In genomic region chr10:69479241-69479730, GRCh38 we compare ENCODE assay signal across 8 cellular contexts. TPM values are rescaled to one million over a fixed set of nuclear protein-coding genes. Genes with fewer than 3 reads are reported as not detected.
DNase-seq lines count a peak whose midpoint lies in the region; ATAC-seq, FAIRE-seq and TF ChIP-seq lines count a peak whose summit lies in the region.

No MANE protein-coding gene starts in this region.

- TF ChIP-seq CTCF in endothelial cell of umbilical vein (IDR thresholded peaks at IDR 0.05; ENCODE audit: extremely low read depth in 1 of 2, insufficient read depth in 1 of 2, low read depth in 1 of 2, low read length in 2 of 2): no peak

- peak; percentile 31 for FAIRE-seq in endothelial cell of umbilical vein (lab: Jason Lieb, UNC)

- H3K4ac ChIP-seq in neuronal stem cell (ENCODE audit: low read length): no peak overlapping the region

- H2AK5ac ChIP-seq in neuronal stem cell (ENCODE audit: low read depth, low read length): no peak overlapping the region

- intact Hi-C loops in endothelial cell of umbilical vein (cut with micrococcal nuclease): loop anchor here (1.0 kb wide), 3 partner anchors 11 to 28 kb away; no protein-coding TSS in a partner anchor

- no peak overlapping the region for H2AFZ ChIP-seq in endothelial cell of umbilical vein (ENCODE audit: low read depth, low read length)
- no peak overlapping the region for H2AFZ ChIP-seq in neuronal stem cell (ENCODE audit: low read length)

- H3K79me2 ChIP-seq in endothelial cell of umbilical vein (ENCODE audit: control insufficient read depth, insufficient read depth, low read length): no peaks in the 10 kb centered on the region

- H3K9ac ChIP-seq in endothelial cell of umbilical vein (replicated peaks; ENCODE audit: extremely low read depth, insufficient read depth, low read length) (no peak overlapping the region), neuronal stem cell (ENCODE audit: low read depth, low read length, poor library complexity) (peak overlapping the region; percentile 67)

- dilution Hi-C loops in endothelial cell of umbilical vein (cut with MboI; ENCODE audit: extremely low pct_ligation_motif_present, low sequenced_read_pairs): no loop called here

- no peak for TF ChIP-seq POLR2A in endothelial cell of umbilical vein (IDR thresholded peaks at IDR 0.05; ENCODE audit: low read depth, low read length)

- H2BK15ac ChIP-seq in neuronal stem cell (ENCODE audit: low read length): no peak overlapping the region

- H3K9me3 ChIP-seq in endothelial cell of umbilical vein (replicated peaks; ENCODE audit: control insufficient read depth, insufficient read depth, low read length) (no peaks in the 10 kb centered on the region), neuronal stem cell (replicated peaks in 1 of 2; ENCODE audit: control insufficient read depth in 2 of 2, insufficient read depth in 1 of 2, low read depth in 1 of 2, low read length in 2 of 2) (no peaks in the 10 kb centered on the region)

- peak overlapping the region; percentile 47 for H3K27ac ChIP-seq in endothelial cell of umbilical vein (ENCODE audit: insufficient read depth, low read depth, low read length)
- no peak overlapping the region for H3K27ac ChIP-seq in neuronal stem cell (replicated peaks; ENCODE audit: low read length)

- no TSS peak for BruUV-seq in endothelial cell of umbilical vein (replicated peaks; lab: Mats Ljungman, UMichigan)

- no peak overlapping the region for H3K23ac ChIP-seq in neuronal stem cell (ENCODE audit: low read depth, low read length, poor library complexity)

- H3K27me3 ChIP-seq in endothelial cell of umbilical vein (ENCODE audit: control insufficient read depth in 2 of 2, insufficient read depth in 2 of 2, low read length in 2 of 2): no peaks in the 10 kb centered on the region
- peaks cover 0 to 17% (median 0%) of the 10 kb centered on the region in 3 experiments for H3K27me3 ChIP-seq in neuronal stem cell (ENCODE audit: control insufficient read depth in 3 of 3, insufficient read depth in 3 of 3, low read depth in 1 of 3, low read length in 3 of 3)

- no peak overlapping the region for H2BK5ac ChIP-seq in neuronal stem cell (ENCODE audit: low read length)

- no peaks in the 10 kb centered on the region for H3K79me1 ChIP-seq in neuronal stem cell (ENCODE audit: low read depth, low read length)

- DNase-seq in Ammon's horn (ENCODE audit: low spot score) (peak; percentile 81), NCI-H446 (lab: John Stamatoyannopoulos, UW) (peak; percentile 37 to 86), endothelial cell of umbilical vein (ENCODE audit: low read depth, low spot score) (peak; percentile 57), neuronal stem cell (ENCODE audit: low spot score) (no peak)
- DNase-seq in stimulated activated CD4-positive, alpha-beta T cell treated with anti-CD3 and anti-CD28 coated beads, Interleukin-1b, Interleukin-23, amount 100 ng/mL, for 48 hours: no peak
- DNase-seq in activated CD4-positive, alpha-beta T cell treated with anti-CD3 and anti-CD28 coated beads for 4 hours: no peak
- DNase-seq in NK-92 treated with Interleukin-12 subunit alpha and Interleukin-12 subunit beta, amount 100 ng/mL, for 24 hours (lab: John Stamatoyannopoulos, UW): no peak

- no peak overlapping the region for H4K91ac ChIP-seq in neuronal stem cell (ENCODE audit: low read depth, low read length, poor library complexity)

- H3K9me1 ChIP-seq in endothelial cell of umbilical vein (replicated peaks; ENCODE audit: control insufficient read depth, extremely low read depth, insufficient read depth, low read length): no peaks in the 10 kb centered on the region

- H2BK12ac ChIP-seq in neuronal stem cell (ENCODE audit: low read length): no peak overlapping the region

- H3K4me1 ChIP-seq in endothelial cell of umbilical vein (ENCODE audit: control insufficient read depth, extremely low read depth, insufficient read depth, low read length): peaks cover 52% of the 10 kb centered on the region
- peaks cover 0 to 2% of the 10 kb centered on the region in 2 donors for H3K4me1 ChIP-seq in neuronal stem cell (ENCODE audit: control insufficient read depth in 2 of 2, insufficient read depth in 1 of 2, low read depth in 1 of 2, low read length in 2 of 2)

- H3K36me3 ChIP-seq in endothelial cell of umbilical vein (ENCODE audit: control insufficient read depth in 2 of 2, extremely low read depth in 1 of 2, insufficient read depth in 2 of 2, low read length in 2 of 2) (peaks cover 0 to 4% of the 10 kb centered on the region in 2 experiments), neuronal stem cell (replicated peaks in 1 of 2; ENCODE audit: control insufficient read depth in 2 of 2, insufficient read depth in 2 of 2, low read length in 2 of 2) (no peaks in the 10 kb centered on the region)

- no peak overlapping the region for H2BK120ac ChIP-seq in neuronal stem cell (ENCODE audit: low read depth, low read length)

- H3K4me2 ChIP-seq in endothelial cell of umbilical vein (ENCODE audit: insufficient read depth, low read length) (no peak overlapping the region), neuronal stem cell (ENCODE audit: insufficient read depth, low read length, poor library complexity, severe bottlenecking) (no peak overlapping the region)

- no peaks in the 10 kb centered on the region for H4K20me1 ChIP-seq in endothelial cell of umbilical vein (replicated peaks; ENCODE audit: control insufficient read depth, extremely low read depth, insufficient read depth, low read length)

- ATAC-seq in GM21515 (IDR thresholded peaks at IDR 0.05; ENCODE audit: unreplicated experiment): no peak

- CTCF ChIA-PET in endothelial cell of umbilical vein (lab: Charles Lee): interaction anchor here (0.8 to 2.9 kb wide), 5 partner anchors 13 to 33 kb away, joined by 4 to 11 read pairs (median 8); no protein-coding TSS in a partner anchor

- no peak overlapping the region for H3K14ac ChIP-seq in neuronal stem cell (ENCODE audit: low read length)

- POLR2A ChIA-PET in endothelial cell of umbilical vein (lab: Charles Lee): no interaction called here

- no peak overlapping the region for H4K8ac ChIP-seq in neuronal stem cell (ENCODE audit: low read depth, low read length)

- no CpG with 5 or more reads among the region's 5 CpGs for WGBS in neuronal stem cell (ENCODE audit: extremely low coverage in 2 of 2, insufficient read length in 2 of 2, insufficient replicate concordance in 1 of 2), 2 donors

- H3K4me3 ChIP-seq in endothelial cell of umbilical vein (replicated peaks in 1 of 3; ENCODE audit: insufficient read depth in 1 of 3, low read depth in 1 of 3, low read length in 3 of 3): no peak overlapping the region
- no peak overlapping the region for H3K4me3 ChIP-seq in neuronal stem cell (ENCODE audit: low read length in 2 of 2)

- peak overlapping the region; percentile 71 for H3K18ac ChIP-seq in neuronal stem cell (ENCODE audit: low read length)

TF ChIP-seq in endothelial cell of umbilical vein, 7 proteins besides CTCF, POLR2A, EP300 and RAD21:
- TF ChIP-seq MAX (IDR thresholded peaks at IDR 0.05; ENCODE audit: insufficient read depth, insufficient read length) (peak; percentile 52), FOS (IDR thresholded peaks at IDR 0.05; ENCODE audit: borderline replicate concordance, insufficient read depth, low read length) (no peak)

RNA-seq across cellular contexts. Expression of gene TSPAN15, which starts 28.0 kb away (rescaled TPM):
- 78.4 and 100 TPM in 2 replicates for total RNA-seq in endothelial cell of umbilical vein
- polyA plus RNA-seq in endothelial cell of umbilical vein: 166 and 189 TPM in 2 replicates
- polyA plus RNA-seq in endothelial cell of umbilical vein (2011; cell fraction: cytosol; rRNA removed): 105 and 118 TPM in 2 replicates
- 69.7 and 75.3 TPM in 2 replicates for polyA plus RNA-seq in endothelial cell of umbilical vein (2011; cell fraction: nucleus; rRNA removed)
- polyA plus RNA-seq in endothelial cell of umbilical vein (2012): 50.5 and 94.9 TPM in 2 replicates
- 120 and 174 TPM in 2 replicates for polyA minus RNA-seq in endothelial cell of umbilical vein
- polyA minus RNA-seq in endothelial cell of umbilical vein (2011; cell fraction: cytosol; rRNA and poly(A)+ RNA removed): 10.7 TPM
- 50.8 and 57.3 TPM in 2 replicates for polyA minus RNA-seq in endothelial cell of umbilical vein (2011; cell fraction: nucleus; rRNA and poly(A)+ RNA removed)
- 10.5 TPM for polyA plus RNA-seq in neuronal stem cell (2013, experiment 1 of 2)
- polyA plus RNA-seq in neuronal stem cell (2013, experiment 2 of 2): 10.6 TPM

Comparison
In these comparisons a context has a peak if more than half of its experiments do, and no peak if none do; other contexts are left out.
1. DNase-seq: peak in Ammon's horn (single experiment), NCI-H446 (2 of 2) and endothelial cell of umbilical vein (single experiment); none in neuronal stem cell (single experiment), stimulated activated CD4-positive, alpha-beta T cell treated with anti-CD3 and anti-CD28 coated beads, Interleukin-1b, Interleukin-23, amount 100 ng/mL, for 48 hours (single experiment), activated CD4-positive, alpha-beta T cell treated with anti-CD3 and anti-CD28 coated beads for 4 hours (0 of 2) and NK-92 treated with Interleukin-12 subunit alpha and Interleukin-12 subunit beta, amount 100 ng/mL, for 24 hours (single experiment).